ENCODE assay signal across 1 cellular context in genomic region chr20:46757135-46757534, GRCh38.
TF ChIP-seq lines count a peak whose summit lies in the region.

No MANE protein-coding gene starts in this region.

TF ChIP-seq in H1, 55 proteins besides CTCF, POLR2A, EP300 and RAD21:
- TF ChIP-seq ATF2 (IDR thresholded peaks at IDR 0.05; ENCODE audit: low read length), result no peak
- no peak for TF ChIP-seq NANOG (IDR thresholded peaks at IDR 0.05; ENCODE audit: insufficient read depth, low read depth, low read length, poor library complexity, severe bottlenecking)
- no peak for TF ChIP-seq YY1 (IDR thresholded peaks at IDR 0.05; ENCODE audit: low read depth, low read length)
- no peak for TF ChIP-seq TAF7 (optimal IDR thresholded peaks at IDR 0.05; ENCODE audit: borderline replicate concordance, low read depth, low read length)
- TF ChIP-seq GTF2F1 (IDR thresholded peaks at IDR 0.05; ENCODE audit: borderline replicate concordance, low read depth, low read length), result no peak
TF ChIP-seq in H1: peak in this region for 0.
